ENCODE assay signal across 8 cellular contexts in genomic region chr2:37561615-37562569, GRCh38.
DNase-seq lines count a peak whose midpoint lies in the region; ATAC-seq, FAIRE-seq and TF ChIP-seq lines count a peak whose summit lies in the region.

No MANE protein-coding gene starts in this region.

- in situ Hi-C loops in GM13976 (cut with MboI; ENCODE audit: low sequenced_read_pairs, unreplicated experiment), result no loop called here

- no peak for TF ChIP-seq CTCF in epithelial cell of proximal tubule (conservative IDR thresholded peaks at IDR 0.05; ENCODE audit: low read depth, low read length)
- TF ChIP-seq CTCF in lower lobe of right lung (IDR thresholded peaks at IDR 0.05), result no peak
- TF ChIP-seq CTCF in GM13976 (IDR thresholded peaks at IDR 0.05; ENCODE audit: borderline replicate concordance, control extremely low read depth, extremely low read depth, insufficient read depth, missing control alignments), result no peak

- H3K27ac ChIP-seq in lower lobe of right lung, result no peak overlapping the region

- H3K4me1 ChIP-seq in lower lobe of right lung, result peaks cover 8% of the 10 kb centered on the region

- peak; percentile 94 for FAIRE-seq in RCC 7860 (lab: Jason Lieb, UNC)

- no peaks in the 10 kb centered on the region for H3K27me3 ChIP-seq in lower lobe of right lung (ENCODE audit: low read depth)

- peak; percentile 26 for ATAC-seq in left ventricle myocardium superior
- no peak for ATAC-seq in Right ventricle myocardium inferior
- peak; percentile 54 for ATAC-seq in HG03064 (IDR thresholded peaks at IDR 0.05; ENCODE audit: low read depth, unreplicated experiment)
- peak; percentile 95 for ATAC-seq in stimulated activated naive CD8-positive, alpha-beta T cell treated with anti-CD3 and anti-CD28 coated beads, Interleukin-15, Interleukin-2, amounts not matched to agents 100 U/mL and 50 U/mL, for 24 hours
- no peak for ATAC-seq in lower lobe of right lung

- no peaks in the 10 kb centered on the region for H3K36me3 ChIP-seq in lower lobe of right lung

- intact Hi-C loops in left ventricle myocardium superior (cut with micrococcal nuclease), result no loop called here
- intact Hi-C loops in Right ventricle myocardium inferior (cut with DNase I), result no loop called here
- intact Hi-C loops in lower lobe of right lung (cut with DNase I), result no loop called here

- H3K4me3 ChIP-seq in epithelial cell of proximal tubule (ENCODE audit: low read depth, low read length), result no peak overlapping the region
- no peak overlapping the region for H3K4me3 ChIP-seq in lower lobe of right lung

- DNase-seq in left ventricle myocardium superior (no peak), Right ventricle myocardium inferior (ENCODE audit: missing footprints) (no peak), RCC 7860 (ENCODE audit: low spot score) (peak; percentile 98), epithelial cell of proximal tubule (ENCODE audit: low read depth) (peak; percentile 80), lower lobe of right lung (no peak), GM13976 (ENCODE audit: low spot score) (no peak)
- DNase-seq in stimulated activated naive CD8-positive, alpha-beta T cell treated with anti-CD3 and anti-CD28 coated beads, Interleukin-15, Interleukin-2, amounts not matched to agents 100 U/mL and 50 U/mL, for 24 hours, result peak; percentile 40

- no peaks in the 10 kb centered on the region for H3K9me3 ChIP-seq in lower lobe of right lung

Comparison
In these comparisons a context has a peak if more than half of its experiments do, and no peak if none do; other contexts are left out.
1. ATAC-seq: peak in left ventricle myocardium superior (single experiment), HG03064 (single experiment) and stimulated activated naive CD8-positive, alpha-beta T cell treated with anti-CD3 and anti-CD28 coated beads, Interleukin-15, Interleukin-2, amounts not matched to agents 100 U/mL and 50 U/mL, for 24 hours (single experiment); none in Right ventricle myocardium inferior (single experiment) and lower lobe of right lung (0 of 2).
2. DNase-seq: peak in RCC 7860 (single experiment), epithelial cell of proximal tubule (single experiment) and stimulated activated naive CD8-positive, alpha-beta T cell treated with anti-CD3 and anti-CD28 coated beads, Interleukin-15, Interleukin-2, amounts not matched to agents 100 U/mL and 50 U/mL, for 24 hours (single experiment); none in left ventricle myocardium superior (single experiment), Right ventricle myocardium inferior (single experiment), lower lobe of right lung (single experiment) and GM13976 (single experiment).